ENCODE assay signal across 9 cellular contexts in the genomic region with DNA sequence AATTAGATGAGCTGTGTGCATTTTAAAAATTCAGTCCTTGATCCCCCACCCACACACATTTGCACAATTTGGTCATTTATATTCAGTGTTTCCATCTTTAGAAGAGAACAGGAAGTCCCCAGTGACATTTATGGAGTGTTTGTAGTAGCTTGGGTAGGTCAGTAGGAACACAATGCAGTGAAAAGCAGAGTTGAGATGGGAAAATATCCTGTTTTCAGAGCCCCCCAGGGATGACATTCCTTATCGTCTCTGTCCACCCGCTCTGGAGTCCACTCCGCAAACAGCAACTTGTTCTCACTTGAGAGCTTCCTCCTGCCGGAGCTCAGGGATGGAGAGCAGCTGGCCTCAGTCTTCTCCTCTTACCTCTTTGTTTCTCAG.
DNase-seq lines count a peak whose midpoint lies in the region; ATAC-seq, FAIRE-seq and TF ChIP-seq lines count a peak whose summit lies in the region.
"Had no signal": no experiment of that assay in that cellular context is flagged by ENCODE, and none has a peak within 500 bp of the region (broad histone marks: within the 10 kb centered on the region; RNA-seq: fewer than 3 reads in every experiment).

No MANE protein-coding gene starts in this region.

- peak overlapping the region; percentile 1 for H4K91ac ChIP-seq in H1 (replicated peaks; ENCODE audit: insufficient read length, low read length)

- peak overlapping the region; percentile 36; the same call in 1 of the 2 replicates for H2BK15ac ChIP-seq in H1 (ENCODE audit: low read length)

- TF ChIP-seq EP300 in H1 (IDR thresholded peaks at IDR 0.05; ENCODE audit: borderline replicate concordance in 1 of 2, low read depth in 2 of 2, low read length in 2 of 2): no peak

- no peak for TF ChIP-seq POLR2A in H1 (IDR thresholded peaks at IDR 0.05; ENCODE audit: control extremely low read depth in 1 of 2, low read depth in 2 of 2, low read length in 2 of 2)

- no peak overlapping the region for H4K8ac ChIP-seq in H1 (ENCODE audit: extremely low read depth, insufficient read depth, low read length)

- H3K23me2 ChIP-seq in H1 (ENCODE audit: low read depth, low read length): peaks cover 11% of the 10 kb centered on the region; the same call in 1 of the 2 replicates

- H3K4me2 ChIP-seq in DND-41 (ENCODE audit: insufficient read depth, low read length): no peak overlapping the region
- peak overlapping the region; percentile 76 for H3K4me2 ChIP-seq in OCI-LY1 (ENCODE audit: low read length)
- H3K4me2 ChIP-seq in H1 (ENCODE audit: insufficient read depth in 1 of 2, low read depth in 2 of 2, low read length in 2 of 2): peak overlapping the region; percentile 49 to 63

- no peak for TF ChIP-seq CTCF in DND-41 (IDR thresholded peaks at IDR 0.05; ENCODE audit: borderline replicate concordance, extremely low read depth, low read length, poor library complexity, severe bottlenecking)
- no peak for TF ChIP-seq CTCF in OCI-LY1 (IDR thresholded peaks at IDR 0.05; ENCODE audit: low read length)
- TF ChIP-seq CTCF in H1 (IDR thresholded peaks at IDR 0.05; ENCODE audit: control extremely low read depth in 1 of 3, insufficient read depth in 1 of 3, low read depth in 1 of 3, low read length in 3 of 3): no peak

- H3K79me1 ChIP-seq in H1 (ENCODE audit: low read depth, low read length): peaks cover 35% of the 10 kb centered on the region

- H3K36me3 ChIP-seq in DND-41 (ENCODE audit: insufficient read depth, low read length) (peaks cover 98% of the 10 kb centered on the region), OCI-LY1 (ENCODE audit: insufficient read depth, low read length) (peaks cover 86% of the 10 kb centered on the region), H1 (ENCODE audit: control insufficient read depth in 2 of 4, insufficient read depth in 4 of 4, low read length in 3 of 4) (peaks cover 0 to 6% (median 2%) of the 10 kb centered on the region in 4 experiments; a peak in 4 of 8 replicates), neuron (ENCODE audit: insufficient read depth, low read length) (peaks cover 4% of the 10 kb centered on the region)

- H2AK5ac ChIP-seq in H1 (ENCODE audit: low read depth, low read length): 0 out of 2 replicates have a peak overlapping the region, but pooled peaks have one; percentile 45

- no peak overlapping the region for H2BK120ac ChIP-seq in H1 (replicated peaks; ENCODE audit: low read depth, low read length)

- WGBS in H1 (ENCODE audit: extremely low coverage in 1 of 2, insufficient coverage in 1 of 2, insufficient read length in 1 of 2, insufficient replicate concordance in 2 of 2, low coverage in 1 of 2, low lambda C conversion rate in 2 of 2, missing lambda C conversion rate in 1 of 2), 2 experiments: 84% methylated on average over 4 of the region's 4 CpGs; no CpG with 5 or more reads in 1 of the 2 experiments

- H3K27me3 ChIP-seq in DND-41 (ENCODE audit: insufficient read depth, low read length, poor library complexity) (no peaks in the 10 kb centered on the region), OCI-LY1 (ENCODE audit: insufficient read depth, low read length) (no peaks in the 10 kb centered on the region), H1 (replicated peaks in 1 of 4; ENCODE audit: control insufficient read depth in 3 of 4, extremely low read depth in 1 of 4, insufficient read depth in 3 of 4, low read length in 3 of 4) (no peaks in the 10 kb centered on the region), neuron (ENCODE audit: insufficient read depth, low read length) (no peaks in the 10 kb centered on the region)

- H3F3A ChIP-seq in OCI-LY1 (ENCODE audit: insufficient read depth, low read length): peaks cover 5% of the 10 kb centered on the region; the same call in 1 of the 2 replicates

- H3K79me2 ChIP-seq in DND-41 (ENCODE audit: insufficient read depth, low read length) (peaks cover 99% of the 10 kb centered on the region), OCI-LY1 (ENCODE audit: insufficient read depth, low read length) (peaks cover 96% of the 10 kb centered on the region), H1 (ENCODE audit: control insufficient read depth in 1 of 2, insufficient read depth in 2 of 2, low read length in 2 of 2) (peaks cover 6 to 77% of the 10 kb centered on the region in 2 experiments)

- FAIRE-seq in H1 (lab: Jason Lieb, UNC): no peak

- ATAC-seq in DND-41 (ENCODE audit: insufficient read depth, low read depth): no peak

- H3K56ac ChIP-seq in H1 (replicated peaks; ENCODE audit: insufficient read length, low read depth, low read length): no peak overlapping the region

- peak overlapping the region; percentile 10; the same call in 1 of the 2 replicates for H3K18ac ChIP-seq in H1 (ENCODE audit: extremely low read depth, low read length)

- peak overlapping the region; percentile 83; the same call in 1 of the 2 replicates for H2BK5ac ChIP-seq in H1 (ENCODE audit: low read depth, low read length)

- H3K4me3 ChIP-seq in DND-41 (ENCODE audit: low read depth in 1 of 2, low read length in 2 of 2): no peak overlapping the region
- H3K4me3 ChIP-seq in OCI-LY1 (ENCODE audit: low read depth, low read length, poor library complexity, severe bottlenecking): peak overlapping the region; percentile 49
- H3K4me3 ChIP-seq in H1 (ENCODE audit: extremely low read depth in 1 of 4, insufficient read depth in 2 of 4, low read depth in 3 of 4, low read length in 4 of 4): peak overlapping the region in 1 of 4 experiments; percentile 16; a peak in 1 of 8 replicates
- peak overlapping the region; percentile 22 for H3K4me3 ChIP-seq in neuron (ENCODE audit: low read length)

- H4K20me1 ChIP-seq in DND-41 (ENCODE audit: insufficient read depth, low read length): peaks cover 98% of the 10 kb centered on the region
- no peaks in the 10 kb centered on the region for H4K20me1 ChIP-seq in OCI-LY1 (ENCODE audit: insufficient read depth, low read length)
- H4K20me1 ChIP-seq in H1 (replicated peaks in 1 of 2; ENCODE audit: control insufficient read depth in 1 of 2, insufficient read depth in 2 of 2, low read length in 2 of 2): peaks cover 9 to 13% of the 10 kb centered on the region in 2 experiments

- TF ChIP-seq RAD21 in H1 (IDR thresholded peaks at IDR 0.05 in 1 of 2, conservative IDR thresholded peaks at IDR 0.05 in 1 of 2; ENCODE audit: low read depth in 2 of 2, low read length in 2 of 2): no peak

- CTCF ChIA-PET in H1 (lab: Charles Lee; ENCODE audit: partially characterized antibody): interaction anchor here (0.8 to 3.2 kb wide), 13 partner anchors 9 to 98 kb away, joined by 3 to 29 read pairs (median 4); no protein-coding TSS in a partner anchor

- no peak overlapping the region for H2BK20ac ChIP-seq in H1 (ENCODE audit: low read length)

- H3K4me1 ChIP-seq in DND-41 (ENCODE audit: insufficient read depth, low read length) (peaks cover 46% of the 10 kb centered on the region), OCI-LY1 (ENCODE audit: insufficient read depth, low read length, severe bottlenecking) (peaks cover 100% of the 10 kb centered on the region), H1 (replicated peaks in 1 of 4; ENCODE audit: control insufficient read depth in 3 of 4, insufficient read depth in 4 of 4, low read length in 3 of 4) (peaks cover 29 to 68% (median 41%) of the 10 kb centered on the region in 4 experiments), neuron (ENCODE audit: insufficient read depth, low read length) (peaks cover 34% of the 10 kb centered on the region)

- H2BK12ac ChIP-seq in H1 (ENCODE audit: low read depth, low read length): peak overlapping the region; percentile 60

- no peak overlapping the region for H3K14ac ChIP-seq in H1 (ENCODE audit: insufficient read length)

- no peak overlapping the region for H3K9ac ChIP-seq in DND-41 (ENCODE audit: low read depth, low read length)
- H3K9ac ChIP-seq in OCI-LY1 (ENCODE audit: low read length): peak overlapping the region; percentile 76
- H3K9ac ChIP-seq in H1 (replicated peaks in 1 of 4; ENCODE audit: extremely low read depth in 1 of 4, low read depth in 3 of 4, low read length in 3 of 4): no peak overlapping the region

- H4K5ac ChIP-seq in H1 (ENCODE audit: insufficient read length, low read depth, low read length): peak overlapping the region; percentile 23

- no peak overlapping the region for H3K23ac ChIP-seq in H1 (ENCODE audit: insufficient read length)

- no peaks in the 10 kb centered on the region for H3K9me2 ChIP-seq in OCI-LY1 (ENCODE audit: low read depth, low read length)

- H3K27ac ChIP-seq in DND-41 (ENCODE audit: low read length) (peak overlapping the region; percentile 45), OCI-LY1 (ENCODE audit: low read depth, low read length, poor library complexity, severe bottlenecking) (peak overlapping the region; percentile 99), H1 (ENCODE audit: low read depth, low read length) (peak overlapping the region; percentile 76; the same call in 1 of the 2 replicates)

- H3K9me3 ChIP-seq in DND-41 (ENCODE audit: insufficient read depth, low read length, severe bottlenecking) (no peaks in the 10 kb centered on the region), OCI-LY1 (ENCODE audit: low read length) (no peaks in the 10 kb centered on the region), H1 (ENCODE audit: insufficient read depth in 2 of 2, low read depth in 1 of 2, low read length in 1 of 2) (no peaks in the 10 kb centered on the region), neuron (ENCODE audit: low read length) (no peaks in the 10 kb centered on the region)

- POLR2A ChIA-PET in H1 (lab: Charles Lee; ENCODE audit: partially characterized antibody): interaction anchor here (0.9 to 6.1 kb wide), 6 partner anchors 15 to 44 kb away, joined by 3 to 33 read pairs (median 3); no protein-coding TSS in a partner anchor

- H3K4ac ChIP-seq in H1 (replicated peaks; ENCODE audit: insufficient read length, low read depth, low read length): peak overlapping the region; percentile 70

- DNase-seq in DND-41 (no peak), H1 (ENCODE audit: low read depth in 1 of 2, low spot score in 2 of 2) (no peak), NCI-H524 treated with DMSO at 0.1 percent for 48 hours (lab: John Stamatoyannopoulos, UW) (no peak), NAMALWA (ENCODE audit: low spot score) (no peak), GM03348 (ENCODE audit: low spot score) (no peak), OCI-M2 (lab: John Stamatoyannopoulos, UW; ENCODE audit: unreplicated experiment) (no peak)
- DNase-seq: activated CD4-positive, alpha-beta T cell treated with anti-CD3 and anti-CD28 coated beads, Interleukin-2, amount 50 U/mL, for 1 hour had no signal

- no peak overlapping the region for H2AFZ ChIP-seq in DND-41 (ENCODE audit: low read depth, low read length)
- no peak overlapping the region for H2AFZ ChIP-seq in OCI-LY1 (ENCODE audit: low read length)
- no peak overlapping the region for H2AFZ ChIP-seq in H1 (ENCODE audit: low read length)
- no peak overlapping the region for H2AFZ ChIP-seq in neuron (ENCODE audit: low read depth, low read length)

TF ChIP-seq in H1, 55 proteins besides CTCF, POLR2A, EP300 and RAD21:
- TF ChIP-seq SP4 (IDR thresholded peaks at IDR 0.05; ENCODE audit: low read length) (no peak), GABPA (IDR thresholded peaks at IDR 0.05; ENCODE audit: borderline replicate concordance, insufficient read depth, low read length) (no peak), EGR1 (IDR thresholded peaks at IDR 0.05; ENCODE audit: borderline replicate concordance, low read depth, low read length) (no peak), RFX5 (IDR thresholded peaks at IDR 0.05; ENCODE audit: borderline replicate concordance, low read depth, low read length) (no peak), EZH2 (IDR thresholded peaks at IDR 0.05; ENCODE audit: low read depth, low read length, severe bottlenecking) (no peak)
TF ChIP-seq in H1: peak in this region for 0.

Comparison
In these comparisons a context has a peak if more than half of its experiments do, and no peak if none do; other contexts are left out.
1. H3K27ac ChIP-seq: peak in every context shown above with its lines; median percentile 99 in OCI-LY1; 76 in H1; 45 in DND-41.
2. H3K4me3 ChIP-seq: peak in OCI-LY1 (single experiment) and neuron (single experiment); none in DND-41 (0 of 2).